25 cellular contexts compared by ENCODE assay signal in genomic region chr17:21007646-21008045, GRCh38. TPM values are rescaled to one million over a fixed set of nuclear protein-coding genes. Genes with fewer than 3 reads are reported as not detected.
A peak's percentile ranks its signal among the peaks of the same experiment; 100 is the strongest.
DNase-seq lines count a peak whose midpoint lies in the region; ATAC-seq and TF ChIP-seq lines count a peak whose summit lies in the region.
"Had no signal": no experiment of that assay in that cellular context is flagged by ENCODE, and none has a peak within 500 bp of the region (broad histone marks: within the 10 kb centered on the region; RNA-seq: fewer than 3 reads in every experiment).

No MANE protein-coding gene starts in this region.

- H3K36me3 Mint-ChIP-seq in activated T-cell treated with anti-CD3 and anti-CD28 coated beads, Interleukin-2, amount 50 U/mL, for 24 hours (ENCODE audit: low read depth), result peaks cover 98% of the 10 kb centered on the region
- peaks cover 55% of the 10 kb centered on the region for H3K36me3 Mint-ChIP-seq in chondrocyte (ENCODE audit: low read depth)
- H3K36me3 Mint-ChIP-seq in naive thymus-derived CD8-positive, alpha-beta T cell, result peaks cover 4 to 96% (median 18%) of the 10 kb centered on the region in 3 donors

- POLR2A ChIA-PET in naive thymus-derived CD8-positive, alpha-beta T cell (lab: Charles Lee), result interaction anchor here (0.6 kb wide), 1 partner anchor 96 kb away, joined by 3 read pairs; no protein-coding TSS in a partner anchor

- no peak for DNase-seq in activated T-cell treated with anti-CD3 and anti-CD28 coated beads, Interleukin-2, amount 50 U/mL, for 24 hours
- no peak for DNase-seq in activated T-cell treated with anti-CD3 and anti-CD28 coated beads for 4 hours
- no peak for DNase-seq in chondrocyte (ENCODE audit: low spot score)
- peak; percentile 29 for DNase-seq in middle frontal gyrus (ENCODE audit: extremely low spot score, low spot score)
- DNase-seq in suprapubic skin (ENCODE audit: low spot score in 2 of 2), result no peak
- DNase-seq in BE2C, result no peak
- no peak for DNase-seq in naive thymus-derived CD8-positive, alpha-beta T cell
- DNase-seq: activated CD8-positive, alpha-beta memory T cell treated with anti-CD3 and anti-CD28 coated beads, Interleukin-2, amount 50 U/mL, for 4 hours; activated effector memory CD4-positive, alpha-beta T cell treated with anti-CD3 and anti-CD28 coated beads, Interleukin-2, amount 50 U/mL, for 16 hours; brain microvascular endothelial cell; heart left ventricle; left ventricle myocardium superior; mucosa of descending colon; NCI-H1436 treated with DMSO at 0.1 percent for 48 hours; NCI-H345; Right ventricle myocardium superior; small intestine; stimulated activated CD4-positive, alpha-beta T cell treated with anti-CD3 and anti-CD28 coated beads, Interleukin-2, amount 100 ng/mL, for 48 hours; stimulated activated naive CD4-positive, alpha-beta T cell treated with Interleukin-2 at 50 U/mL for 16 hours; T1000 had no signal

- no peaks in the 10 kb centered on the region for H3K27me3 Mint-ChIP-seq in activated T-cell treated with anti-CD3 and anti-CD28 coated beads, Interleukin-2, amount 50 U/mL, for 24 hours
- H3K27me3 Mint-ChIP-seq in chondrocyte (ENCODE audit: low read depth), result no peaks in the 10 kb centered on the region
- no peaks in the 10 kb centered on the region for H3K27me3 Mint-ChIP-seq in naive thymus-derived CD8-positive, alpha-beta T cell
- H3K27me3 Mint-ChIP-seq: dendritic cell treated with granulocyte-macrophage colony-stimulating factor and Interleukin-4, amounts not matched to agents 40 ng/mL and 50 ng/mL, for 4 days; IgD-negative memory B cell; type B pancreatic cell had no signal

- peaks cover 99% of the 10 kb centered on the region for H3K36me3 ChIP-seq in suprapubic skin
- H3K36me3 ChIP-seq in BE2C, result peaks cover 76% of the 10 kb centered on the region

- H3K4me1 Mint-ChIP-seq in activated T-cell treated with anti-CD3 and anti-CD28 coated beads, Interleukin-2, amount 50 U/mL, for 24 hours (ENCODE audit: low read depth), result peaks cover 3% of the 10 kb centered on the region
- H3K4me1 Mint-ChIP-seq in chondrocyte (ENCODE audit: low read depth), result no peaks in the 10 kb centered on the region
- peaks cover 0 to 18% (median 5%) of the 10 kb centered on the region in 4 donors for H3K4me1 Mint-ChIP-seq in naive thymus-derived CD8-positive, alpha-beta T cell
- H3K4me1 Mint-ChIP-seq: WTC11 had no signal

- ATAC-seq in HG02870 (IDR thresholded peaks at IDR 0.05; ENCODE audit: unreplicated experiment), result no peak
- ATAC-seq in naive thymus-derived CD8-positive, alpha-beta T cell, result no peak
- ATAC-seq: heart left ventricle, left ventricle myocardium superior, mucosa of descending colon, WTC11 had no signal

- TF ChIP-seq EP300 in suprapubic skin (IDR thresholded peaks at IDR 0.05), result no peak

- H3K27ac Mint-ChIP-seq in activated T-cell treated with anti-CD3 and anti-CD28 coated beads, Interleukin-2, amount 50 U/mL, for 24 hours, result peak overlapping the region; percentile 79
- peak overlapping the region; percentile 32 for H3K27ac Mint-ChIP-seq in chondrocyte (ENCODE audit: unreplicated experiment)
- H3K27ac Mint-ChIP-seq in naive thymus-derived CD8-positive, alpha-beta T cell, result peak overlapping the region in 1 of 10 donors; percentile 76
- H3K27ac Mint-ChIP-seq: dendritic cell treated with granulocyte-macrophage colony-stimulating factor and Interleukin-4, amounts not matched to agents 40 ng/mL and 50 ng/mL, for 4 days; type B pancreatic cell; WTC11 had no signal

- TF ChIP-seq POLR2A in suprapubic skin (IDR thresholded peaks at IDR 0.05), result no peak

- H3K27ac ChIP-seq in suprapubic skin, result peak overlapping the region; percentile 57
- H3K27ac ChIP-seq: brain microvascular endothelial cell had no signal

- TF ChIP-seq CTCF in chondrocyte (IDR thresholded peaks at IDR 0.05) (no peak), suprapubic skin (IDR thresholded peaks at IDR 0.05) (no peak), BE2C (IDR thresholded peaks at IDR 0.05; ENCODE audit: low read depth, low read length) (no peak)

- H3K4me1 ChIP-seq in suprapubic skin, result no peaks in the 10 kb centered on the region
- no peaks in the 10 kb centered on the region for H3K4me1 ChIP-seq in BE2C

- H3K4me3 Mint-ChIP-seq in activated T-cell treated with anti-CD3 and anti-CD28 coated beads, Interleukin-2, amount 50 U/mL, for 24 hours, result no peak overlapping the region
- no peak overlapping the region for H3K4me3 Mint-ChIP-seq in chondrocyte (ENCODE audit: unreplicated experiment)
- no peak overlapping the region for H3K4me3 Mint-ChIP-seq in naive thymus-derived CD8-positive, alpha-beta T cell
- H3K4me3 Mint-ChIP-seq: dendritic cell treated with granulocyte-macrophage colony-stimulating factor and Interleukin-4, amounts not matched to agents 40 ng/mL and 50 ng/mL, for 4 days; IgD-negative memory B cell; type B pancreatic cell; WTC11 had no signal

- H3K4me3 ChIP-seq in suprapubic skin, result no peak overlapping the region
- no peak overlapping the region for H3K4me3 ChIP-seq in BE2C (ENCODE audit: low read depth, low read length)
- H3K4me3 ChIP-seq: heart left ventricle, mucosa of descending colon had no signal

- no peaks in the 10 kb centered on the region for H3K9me3 Mint-ChIP-seq in activated T-cell treated with anti-CD3 and anti-CD28 coated beads, Interleukin-2, amount 50 U/mL, for 24 hours
- no peaks in the 10 kb centered on the region for H3K9me3 Mint-ChIP-seq in chondrocyte (ENCODE audit: low read depth)
- H3K9me3 Mint-ChIP-seq in naive thymus-derived CD8-positive, alpha-beta T cell, result no peaks in the 10 kb centered on the region
- H3K9me3 Mint-ChIP-seq: dendritic cell treated with granulocyte-macrophage colony-stimulating factor and Interleukin-4, amounts not matched to agents 40 ng/mL and 50 ng/mL, for 4 days; IgD-negative memory B cell; type B pancreatic cell; WTC11 had no signal

- 92% methylated on average over 9 of the region's 9 CpGs for WGBS in suprapubic skin

- H3K27me3 ChIP-seq in suprapubic skin (no peaks in the 10 kb centered on the region), BE2C (no peaks in the 10 kb centered on the region)
- H3K27me3 ChIP-seq: brain microvascular endothelial cell, heart left ventricle had no signal

- H3K9me3 ChIP-seq in suprapubic skin (no peaks in the 10 kb centered on the region), BE2C (no peaks in the 10 kb centered on the region)
- H3K9me3 ChIP-seq: heart left ventricle, mucosa of descending colon had no signal

RNA-seq across cellular contexts. Expression of gene USP22, which starts 35.2 kb away (rescaled TPM):
- total RNA-seq in chondrocyte (228 to 248 TPM (median 239 TPM) in 3 replicates), suprapubic skin (100 to 1,000 TPM; 116 to 166 (median 152) TPM)
- 91.7 TPM for polyA plus RNA-seq in BE2C (2012; ENCODE audit: insufficient read depth, insufficient read length, low read depth)
- total RNA-seq in naive thymus-derived CD8-positive, alpha-beta T cell, result 100 to 1,000 TPM; 149 to 155 TPM
- polyA plus RNA-seq in naive thymus-derived CD8-positive, alpha-beta T cell, result 10 to 100 TPM; 33.6 to 40.3 (median 34.3) TPM
